In genomic region chr10:122206471-122207065, GRCh38 we compare ENCODE assay signal across 17 cellular contexts.
A peak's percentile ranks its signal among the peaks of the same experiment; 100 is the strongest.
DNase-seq lines count a peak whose midpoint lies in the region; ATAC-seq and TF ChIP-seq lines count a peak whose summit lies in the region.
"Had no signal": no experiment of that assay in that cellular context is flagged by ENCODE, and none has a peak within 500 bp of the region (broad histone marks: within the 10 kb centered on the region; RNA-seq: fewer than 3 reads in every experiment).

No MANE protein-coding gene starts in this region.

- no peak overlapping the region for H3K27ac ChIP-seq in HCT116 (ENCODE audit: low read depth, low read length)
- H3K27ac ChIP-seq: KMS-11, right lobe of liver had no signal

- ATAC-seq in HCT116 (peak; percentile 46), GM21526 (IDR thresholded peaks at IDR 0.05; ENCODE audit: low FRiP score, unreplicated experiment) (no peak)
- ATAC-seq: activated CD8-positive, alpha-beta T cell treated with anti-CD3 and anti-CD28 coated beads, Interleukin-2, amount 10 ng/mL, durations not matched to agents 7 days and 5 days; effector memory CD8-positive, alpha-beta T cell; GM12878; right lobe of liver; T-cell had no signal

- RAD21 ChIA-PET in HCT116 (lab: Charles Lee; ENCODE audit: low non-redundant PET in 1 of 2, low total read pairs in 2 of 2, uncharacterized antibody in 2 of 2, unreplicated experiment in 2 of 2) = no interaction called here

- H3K79me2 ChIP-seq in HCT116 (ENCODE audit: insufficient read depth, low read length) = no peaks in the 10 kb centered on the region

- DNase-seq in AG09309 (ENCODE audit: low read depth) (no peak), HCT116 (ENCODE audit: low read depth, low spot score) (no peak), amniotic epithelial cell (ENCODE audit: low read depth) (peak; percentile 35), fibroblast of mammary gland (ENCODE audit: low read depth) (peak; percentile 20), germinal center (ENCODE audit: low spot score) (no peak), OCI-M1 (lab: John Stamatoyannopoulos, UW) (no peak)
- DNase-seq in activated CD4-positive, alpha-beta T cell treated with anti-CD3 and anti-CD28 coated beads for 1 hour = no peak
- DNase-seq: activated CD8-positive, alpha-beta T cell treated with anti-CD3 and anti-CD28 coated beads, Interleukin-2, amount 10 ng/mL, durations not matched to agents 7 days and 5 days; effector memory CD8-positive, alpha-beta T cell; foreskin melanocyte; NCI-H1417; NCI-H82; T-cell had no signal

- H3K9ac ChIP-seq in HCT116 (ENCODE audit: low read length) = no peak overlapping the region
- H3K9ac ChIP-seq: KMS-11 had no signal

- POLR2A ChIA-PET in HCT116 (lab: Charles Lee) = no interaction called here

- H3K4me1 ChIP-seq in HCT116 (ENCODE audit: control insufficient read depth in 1 of 2, insufficient read depth in 2 of 2, low read length in 2 of 2) = no peaks in the 10 kb centered on the region
- H3K4me1 ChIP-seq: right lobe of liver had no signal

- no peak overlapping the region for H2AFZ ChIP-seq in HCT116 (ENCODE audit: low read depth, low read length, poor library complexity, severe bottlenecking)

- H3K36me3 ChIP-seq in HCT116 (ENCODE audit: control insufficient read depth in 1 of 2, insufficient read depth in 2 of 2, low read length in 2 of 2) = no peaks in the 10 kb centered on the region; a peak in 2 of 4 replicates

- no peaks in the 10 kb centered on the region for H3K27me3 ChIP-seq in HCT116 (ENCODE audit: insufficient read depth, low read length)
- H3K27me3 ChIP-seq: right lobe of liver had no signal

- H3K4me2 ChIP-seq in HCT116 (ENCODE audit: low read length) = no peak overlapping the region
- H3K4me2 ChIP-seq: KMS-11 had no signal

- TF ChIP-seq CTCF in AG09309 (IDR thresholded peaks at IDR 0.05; ENCODE audit: control insufficient read depth, insufficient read depth, low read depth, low read length, missing control alignments) (peak; percentile 8), HCT116 (IDR thresholded peaks at IDR 0.05 in 2 of 3, conservative IDR thresholded peaks at IDR 0.05 in 1 of 3; ENCODE audit: borderline replicate concordance in 1 of 3, insufficient read depth in 1 of 3, low read depth in 2 of 3, low read length in 2 of 3) (0 out of 6 replicates have a peak, but pooled peaks of 2 of the 3 experiments have one; percentile 6 to 10), fibroblast of mammary gland (conservative IDR thresholded peaks at IDR 0.05; ENCODE audit: control insufficient read depth, insufficient read depth, low read depth, low read length) (peak; percentile 7)

- H3K4me3 ChIP-seq in AG09309 (ENCODE audit: control insufficient read depth, low read depth, low read length) (no peak overlapping the region), HCT116 (replicated peaks in 1 of 2; ENCODE audit: low read depth in 1 of 2, low read length in 2 of 2) (no peak overlapping the region), fibroblast of mammary gland (ENCODE audit: control insufficient read depth, low read depth, low read length) (no peak overlapping the region)
- H3K4me3 ChIP-seq: GM12878, right lobe of liver had no signal

- no peaks in the 10 kb centered on the region for H4K20me1 ChIP-seq in HCT116 (ENCODE audit: insufficient read depth)

- intact Hi-C loops in HCT116 (cut with micrococcal nuclease) = no loop called here

- H3K9me3 ChIP-seq in HCT116 (ENCODE audit: control insufficient read depth in 1 of 2, insufficient read depth in 1 of 2, low read depth in 1 of 2, low read length in 2 of 2) = no peaks in the 10 kb centered on the region
- H3K9me3 ChIP-seq: right lobe of liver had no signal

- peak; percentile 22; the same call in 1 of the 2 replicates for TF ChIP-seq RAD21 in HCT116 (IDR thresholded peaks at IDR 0.05; ENCODE audit: low read depth)

- CTCF ChIA-PET in HCT116 (lab: Charles Lee) = no interaction called here

- no TSS peak for BruUV-seq in HCT116 (replicated peaks; lab: Mats Ljungman, UMichigan)

- no peak for TF ChIP-seq POLR2A in HCT116 (IDR thresholded peaks at IDR 0.05; ENCODE audit: borderline replicate concordance, extremely low read depth, insufficient read depth, insufficient read length)

- H3K9me2 ChIP-seq in HCT116 (ENCODE audit: insufficient read depth) = no peaks in the 10 kb centered on the region

TF ChIP-seq in HCT116, 20 proteins besides CTCF, POLR2A, EP300 and RAD21:
- no peak for TF ChIP-seq REST (IDR thresholded peaks at IDR 0.05; ENCODE audit: low read depth)
- no peak for TF ChIP-seq EGR1 (IDR thresholded peaks at IDR 0.05; ENCODE audit: low read depth)
- no peak for TF ChIP-seq JUND (IDR thresholded peaks at IDR 0.05)

Comparison
In these comparisons a context has a peak if more than half of its experiments do, and no peak if none do; other contexts are left out.
1. DNase-seq: peak in amniotic epithelial cell (single experiment) and fibroblast of mammary gland (single experiment); none in AG09309 (single experiment), HCT116 (single experiment), germinal center (single experiment), activated CD4-positive, alpha-beta T cell treated with anti-CD3 and anti-CD28 coated beads for 1 hour (single experiment) and OCI-M1 (single experiment).
2. Peak in every context shown above with its lines, with median percentiles within 50 percentile points of each other: CTCF ChIP-seq.